Comparison of ENCODE assay signal across 8 cellular contexts in genomic region chr3:32501785-32502088, GRCh38. TPM values are rescaled to one million over a fixed set of nuclear protein-coding genes. Genes with fewer than 3 reads are reported as not detected.
A peak's percentile ranks its signal among the peaks of the same experiment; 100 is the strongest.
DNase-seq lines count a peak whose midpoint lies in the region; TF ChIP-seq lines count a peak whose summit lies in the region.

No MANE protein-coding gene starts in this region.

- peak overlapping the region; percentile 77 for H3K4me2 ChIP-seq in neural progenitor cell

- peak overlapping the region; percentile 99 for H3K4me3 Mint-ChIP-seq in neural progenitor cell

- H3K9ac ChIP-seq in neural progenitor cell, result peak overlapping the region; percentile 80

- peak; percentile 14 for DNase-seq in G401 (ENCODE audit: low spot score)
- no peak for DNase-seq in Jurkat, Clone E6-1 (ENCODE audit: low read depth, low spot score)
- DNase-seq in dorsolateral prefrontal cortex, result no peak
- DNase-seq in neural progenitor cell (ENCODE audit: low spot score), result no peak
- DNase-seq in NCI-H1930 (lab: John Stamatoyannopoulos, UW), result no peak
- DNase-seq in anterior cingulate cortex (lab: John Stamatoyannopoulos, UW), result no peak
- DNase-seq in NCI-H345 treated with DMSO at 0.1 percent for 48 hours (lab: John Stamatoyannopoulos, UW; ENCODE audit: unreplicated experiment), result no peak
- DNase-seq in NCI-H2029 treated with DMSO at 0.1 percent for 48 hours (lab: John Stamatoyannopoulos, UW), result no peak

- peak overlapping the region; percentile 82 for H3K27ac Mint-ChIP-seq in neural progenitor cell

- in situ Hi-C loops in G401 (cut with HindIII; ENCODE audit: low sequenced_read_pairs), result no loop called here

- peaks cover 5% of the 10 kb centered on the region for H3K27me3 Mint-ChIP-seq in neural progenitor cell (ENCODE audit: insufficient read depth, low read depth)

- H3K27ac ChIP-seq in dorsolateral prefrontal cortex, result peak overlapping the region in 53 of 59 donors; percentile 72 to 96 (median 91)
- H3K27ac ChIP-seq in neural progenitor cell, result no peak overlapping the region

- peak overlapping the region; percentile 63 for H3K4me3 ChIP-seq in Jurkat, Clone E6-1 (ENCODE audit: low read length)
- H3K4me3 ChIP-seq in dorsolateral prefrontal cortex (peak overlapping the region; percentile 57 to 100 (median 91)), neural progenitor cell (peak overlapping the region; percentile 97)

- H3K9me3 Mint-ChIP-seq in neural progenitor cell, result peaks cover 1% of the 10 kb centered on the region

- H4K20me1 ChIP-seq in neural progenitor cell (ENCODE audit: low read depth), result peaks cover 26% of the 10 kb centered on the region

- H3K27me3 ChIP-seq in dorsolateral prefrontal cortex (no peaks in the 10 kb centered on the region), neural progenitor cell (no peaks in the 10 kb centered on the region)

- no peaks in the 10 kb centered on the region for H3K9me3 ChIP-seq in neural progenitor cell (ENCODE audit: low read depth)

- peaks cover 48% of the 10 kb centered on the region for H3K79me2 ChIP-seq in neural progenitor cell (ENCODE audit: low read depth)

- intact Hi-C loops in dorsolateral prefrontal cortex (cut with DNase I), result loop anchor here in 1 of 2 donors (2.0 kb wide), 1 partner anchor 69 kb away; the partner anchor contains the start of gene DYNC1LI1

- H3K36me3 Mint-ChIP-seq in neural progenitor cell, result peaks cover 4% of the 10 kb centered on the region

- H2AFZ ChIP-seq in neural progenitor cell (replicated peaks), result peak overlapping the region; percentile 99

- TF ChIP-seq CTCF in dorsolateral prefrontal cortex (IDR thresholded peaks at IDR 0.05 in 54 of 56, conservative IDR thresholded peaks at IDR 0.05 in 2 of 56; ENCODE audit: low read depth in 1 of 56, partially characterized antibody in 56 of 56), result no peak
- no peak for TF ChIP-seq CTCF in neural progenitor cell (IDR thresholded peaks at IDR 0.05)

- H3K4me1 ChIP-seq in neural progenitor cell, result peaks cover 10% of the 10 kb centered on the region

- peaks cover 11% of the 10 kb centered on the region for H3K4me1 Mint-ChIP-seq in neural progenitor cell

- peaks cover 21% of the 10 kb centered on the region for H3F3A ChIP-seq in neural progenitor cell (ENCODE audit: low read depth)

- no peaks in the 10 kb centered on the region for H3K36me3 ChIP-seq in neural progenitor cell

RNA-seq across cellular contexts. Expression of gene CMTM6, which starts 0.9 kb away (rescaled TPM):
- total RNA-seq in G401 (2014; rRNA removed; shearing (Covaris generic)), result 78.1 and 89.6 TPM in 2 replicates
- 25.4 TPM for polyA plus RNA-seq in Jurkat, Clone E6-1 (2012; ENCODE audit: insufficient read depth, insufficient read length)
- 10 to 100 TPM in 73 of 120 experiments, 1 to 10 TPM in 47; 6.4 to 19.8 (median 10.5) TPM for total RNA-seq in dorsolateral prefrontal cortex
- total RNA-seq in neural progenitor cell (ENCODE audit: low replicate concordance), result 62.0 and 70.2 TPM in 2 replicates
